Comparison of ENCODE assay signal across 19 cellular contexts in the genomic region with DNA sequence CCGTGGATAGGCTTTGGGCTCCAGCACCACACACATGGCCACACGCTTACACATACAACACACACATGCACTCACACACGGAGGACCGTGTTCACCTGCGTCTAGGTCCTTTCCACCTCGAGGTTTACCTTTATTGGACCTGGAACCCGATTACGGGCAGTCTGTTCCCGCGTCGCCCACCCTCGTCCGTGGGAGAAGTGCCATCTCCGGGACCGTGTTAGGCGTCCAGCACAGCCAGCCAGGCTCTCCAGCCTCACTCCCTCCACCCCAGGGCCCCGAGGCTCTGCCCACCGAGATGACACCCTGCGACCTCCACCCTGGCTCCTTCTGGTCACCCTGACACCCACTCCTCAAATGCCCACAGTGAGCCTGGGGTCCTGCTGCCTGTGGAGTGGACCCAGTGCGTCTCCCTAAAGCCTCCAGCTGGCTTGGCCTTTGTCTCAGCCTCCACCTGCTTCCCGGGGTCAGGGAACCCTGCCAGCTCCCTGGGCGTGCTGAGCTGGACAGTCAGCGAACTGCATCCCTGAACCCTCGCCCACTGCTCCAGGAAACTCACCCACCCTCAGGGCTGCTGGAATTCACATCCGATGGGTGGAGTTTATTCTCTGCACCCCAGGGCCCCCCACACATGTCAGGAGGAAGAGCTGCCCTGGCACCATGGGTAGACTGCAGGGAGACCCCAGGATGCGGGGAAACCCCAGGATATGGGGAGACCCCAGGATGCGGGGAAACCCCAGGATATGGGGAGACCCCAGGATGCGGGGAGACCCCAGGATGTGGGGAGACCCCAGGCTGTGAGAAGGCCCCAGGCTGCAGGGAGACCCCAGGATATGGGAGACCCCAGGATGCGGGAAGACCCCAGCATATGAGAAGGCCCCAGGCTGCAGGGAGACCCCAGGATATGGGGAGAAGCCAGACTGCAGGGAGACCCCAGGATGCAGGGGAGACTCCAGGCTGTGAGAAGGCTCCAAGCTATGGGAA.
"Had no signal": no experiment of that assay in that cellular context is flagged by ENCODE, and none has a peak within 500 bp of the region (broad histone marks: within the 10 kb centered on the region; RNA-seq: fewer than 3 reads in every experiment).

No MANE protein-coding gene starts in this region.

- H3K9me3 Mint-ChIP-seq: activated CD4-positive, alpha-beta memory T cell treated with anti-CD3 and anti-CD28 coated beads for 36 hours; activated naive CD4-positive, alpha-beta T cell treated with anti-CD3 and anti-CD28 coated beads, Interleukin-2, amount 50 U/mL, for 24 hours; neural crest cell had no signal

- H3K27me3 ChIP-seq: body of pancreas, esophagus squamous epithelium, pancreas, transverse colon had no signal

- H3K27me3 Mint-ChIP-seq: activated CD4-positive, alpha-beta memory T cell treated with anti-CD3 and anti-CD28 coated beads for 36 hours; activated CD4-positive, alpha-beta T cell treated with anti-CD3 and anti-CD28 coated beads for 36 hours; activated CD8-positive, alpha-beta memory T cell treated with anti-CD3 and anti-CD28 coated beads, Interleukin-2, amount 10 ng/mL, durations not matched to agents 7 days and 5 days; activated naive CD4-positive, alpha-beta T cell treated with anti-CD3 and anti-CD28 coated beads, Interleukin-2, amount 50 U/mL, for 24 hours had no signal

- H3K9me3 ChIP-seq: body of pancreas, esophagus squamous epithelium, pancreas, transverse colon had no signal

- H3K4me3 ChIP-seq: body of pancreas, esophagus squamous epithelium, pancreas, transverse colon had no signal

- H3K4me3 Mint-ChIP-seq: activated CD4-positive, alpha-beta memory T cell treated with anti-CD3 and anti-CD28 coated beads for 36 hours; activated CD4-positive, alpha-beta T cell treated with anti-CD3 and anti-CD28 coated beads for 36 hours; activated CD8-positive, alpha-beta memory T cell treated with anti-CD3 and anti-CD28 coated beads, Interleukin-2, amount 10 ng/mL, durations not matched to agents 7 days and 5 days; activated naive CD4-positive, alpha-beta T cell treated with anti-CD3 and anti-CD28 coated beads, Interleukin-2, amount 50 U/mL, for 24 hours; neural crest cell had no signal

- H3K4me1 Mint-ChIP-seq: activated CD4-positive, alpha-beta T cell treated with anti-CD3 and anti-CD28 coated beads for 36 hours had no signal

- H3K4me1 ChIP-seq: transverse colon had no signal

- DNase-seq: activated CD4-positive, alpha-beta memory T cell treated with anti-CD3 and anti-CD28 coated beads for 36 hours; activated CD4-positive, alpha-beta T cell treated with anti-CD3 and anti-CD28 coated beads for 36 hours; activated CD8-positive, alpha-beta memory T cell treated with anti-CD3 and anti-CD28 coated beads, Interleukin-2, amount 10 ng/mL, durations not matched to agents 7 days and 5 days; activated T-cell treated with anti-CD3 and anti-CD28 coated beads, Interleukin-2, amount 50 U/mL, for 1 hour; central memory CD4-positive, alpha-beta T cell; cortex of kidney; effector CD4-positive, alpha-beta T cell; esophagus squamous epithelium; hippocampal formation; left ventricle myocardium superior; mesendoderm; pancreas; stimulated activated CD4-positive, alpha-beta T cell treated with anti-CD3 and anti-CD28 coated beads, Interleukin-4, amount 100 ng/mL, for 24 hours; stimulated activated naive CD4-positive, alpha-beta T cell; T-helper 2 cell; transverse colon had no signal

- H3K36me3 ChIP-seq: transverse colon had no signal

- H3K27ac ChIP-seq: body of pancreas, esophagus squamous epithelium, pancreas, transverse colon had no signal

- H3K27ac Mint-ChIP-seq: activated CD4-positive, alpha-beta memory T cell treated with anti-CD3 and anti-CD28 coated beads for 36 hours; activated CD4-positive, alpha-beta T cell treated with anti-CD3 and anti-CD28 coated beads for 36 hours; activated CD8-positive, alpha-beta memory T cell treated with anti-CD3 and anti-CD28 coated beads, Interleukin-2, amount 10 ng/mL, durations not matched to agents 7 days and 5 days had no signal

- H3K36me3 Mint-ChIP-seq: activated CD8-positive, alpha-beta memory T cell treated with anti-CD3 and anti-CD28 coated beads, Interleukin-2, amount 10 ng/mL, durations not matched to agents 7 days and 5 days; activated naive CD4-positive, alpha-beta T cell treated with anti-CD3 and anti-CD28 coated beads, Interleukin-2, amount 50 U/mL, for 24 hours had no signal

- ATAC-seq: activated CD4-positive, alpha-beta T cell treated with anti-CD3 and anti-CD28 coated beads for 36 hours; activated CD8-positive, alpha-beta memory T cell treated with anti-CD3 and anti-CD28 coated beads, Interleukin-2, amount 10 ng/mL, durations not matched to agents 7 days and 5 days; body of pancreas; left ventricle myocardium superior; pancreas had no signal
